17 cellular contexts compared by ENCODE assay signal in the genomic region with DNA sequence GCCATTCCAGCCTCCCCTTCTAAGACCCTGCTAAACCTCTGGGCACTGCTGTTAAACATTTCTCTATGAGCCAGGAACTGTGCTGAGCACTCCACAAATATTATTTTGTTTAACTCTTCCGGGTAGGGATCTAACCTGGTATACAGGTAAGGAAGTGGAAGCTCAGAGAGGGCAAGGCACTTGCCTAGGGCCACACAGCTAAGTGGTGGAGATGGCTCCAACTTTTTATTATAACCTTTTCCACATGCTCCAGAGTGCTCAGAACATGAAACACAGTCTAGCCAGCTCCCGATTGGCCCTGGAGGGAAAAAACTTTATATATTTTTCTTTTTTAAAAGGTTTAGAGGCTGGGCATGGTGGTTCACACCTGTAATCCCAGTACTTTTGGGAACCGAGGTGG. TPM values are rescaled to one million over a fixed set of nuclear protein-coding genes. Genes with fewer than 3 reads are reported as not detected.
"Had no signal": no experiment of that assay in that cellular context is flagged by ENCODE, and none has a peak within 500 bp of the region (broad histone marks: within the 10 kb centered on the region; RNA-seq: fewer than 3 reads in every experiment).

No MANE protein-coding gene starts in this region.

RNA-seq across cellular contexts. Expression of a gene that starts 13.6 kb away (rescaled TPM):
- total RNA-seq: activated naive CD4-positive, alpha-beta T cell treated with anti-CD3 and anti-CD28 coated beads for 36 hours; activated naive CD4-positive, alpha-beta T cell treated with anti-CD3 and anti-CD28 coated beads, Interleukin-2, amount 50 U/mL, for 72 hours; activated naive CD8-positive, alpha-beta T cell treated with anti-CD3 and anti-CD28 coated beads for 36 hours; activated naive CD8-positive, alpha-beta T cell treated with anti-CD3 and anti-CD28 coated beads, Interleukin-2, amount 10 ng/mL, durations not matched to agents 7 days and 5 days; activated T-cell treated with anti-CD3 and anti-CD28 coated beads, Interleukin-2, amount 50 U/mL, for 4 hours; activated T-helper 1 cell treated with anti-CD3 and anti-CD28 coated beads, Interleukin-12 subunit alpha, Interleukin-12 subunit beta, Interleukin-2, Interleukin-4 antibody, amounts not matched to agents 30 ng/mL and 10 ng/mL and 1 ng/mL, durations not matched to agents 14 hours and 24 hours and 36 hours; activated T-helper 2 cell treated with anti-CD3 and anti-CD28 coated beads, Interferon-gamma antibody, Interleukin-2, Interleukin-4, amounts not matched to agents 10 μg/mL and 5 μg/mL and 100 μg/mL, durations not matched to agents 14 hours and 24 hours and 36 hours; aorta; ascending aorta; astrocyte; body of pancreas; breast epithelium; bronchial epithelial cell; cardiac muscle cell; cardiac septum; chondrocyte had no signal
- polyA plus RNA-seq: adipose tissue, aorta had no signal
